32 cellular contexts compared by ENCODE assay signal in the genomic region with DNA sequence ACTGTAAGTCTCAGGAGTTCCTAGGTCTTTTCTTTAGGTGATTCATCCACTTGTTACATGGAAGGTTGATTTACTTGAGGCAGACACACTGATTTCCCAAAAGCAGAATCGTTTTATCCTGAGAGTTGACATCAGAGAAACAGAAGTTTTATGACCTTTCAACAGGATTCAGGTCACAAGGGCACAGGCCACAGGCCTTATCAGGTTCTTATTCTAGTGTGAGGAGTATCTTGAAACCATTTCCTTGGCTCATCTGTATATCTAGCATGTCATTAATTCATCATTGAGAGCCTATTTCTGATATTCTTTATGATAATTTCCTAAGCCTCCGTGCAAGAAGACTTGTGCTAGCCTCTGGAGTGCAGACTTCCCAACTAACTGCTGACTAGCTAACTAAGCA. TPM values are rescaled to one million over a fixed set of nuclear protein-coding genes. Genes with fewer than 3 reads are reported as not detected.
"Had no signal": no experiment of that assay in that cellular context is flagged by ENCODE, and none has a peak within 500 bp of the region (broad histone marks: within the 10 kb centered on the region; RNA-seq: fewer than 3 reads in every experiment).

No MANE protein-coding gene starts in this region.

- ATAC-seq: activated naive CD4-positive, alpha-beta T cell treated with anti-CD3 and anti-CD28 coated beads, Interleukin-2, amount 50 U/mL, for 72 hours; activated T-cell treated with anti-CD3 and anti-CD28 coated beads, Interleukin-2, amount 50 U/mL, for 72 hours; foreskin keratinocyte; gastrocnemius medialis; heart left ventricle; WTC11 had no signal

- H3K27ac ChIP-seq: ascending aorta, brain microvascular endothelial cell, coronary artery, dorsolateral prefrontal cortex, esophagus muscularis mucosa, foreskin keratinocyte, gastrocnemius medialis, heart left ventricle, VCaP had no signal

- H3K4me1 ChIP-seq: gastrocnemius medialis had no signal

- FAIRE-seq: bronchial epithelial cell had no signal

- DNase-seq: activated CD4-positive, alpha-beta memory T cell treated with anti-CD3 and anti-CD28 coated beads, Interleukin-2, amount 10 ng/mL, durations not matched to agents 7 days and 5 days; activated CD4-positive, alpha-beta T cell treated with anti-CD3 and anti-CD28 coated beads for 1 hour; activated CD4-positive, alpha-beta T cell treated with anti-CD3 and anti-CD28 coated beads for 4 hours; activated CD4-positive, alpha-beta T cell treated with anti-CD3 and anti-CD28 coated beads, Interleukin-2, amount 10 ng/mL, durations not matched to agents 7 days and 5 days; activated CD4-positive, alpha-beta T cell treated with anti-CD3 and anti-CD28 coated beads, Interleukin-2, amount 50 U/mL, for 4 hours; activated CD8-positive, alpha-beta memory T cell treated with anti-CD3 and anti-CD28 coated beads, Interleukin-2, amount 50 U/mL, for 48 hours; activated gamma-delta T cell; activated naive CD4-positive, alpha-beta T cell; activated naive CD4-positive, alpha-beta T cell treated with anti-CD3 and anti-CD28 coated beads, Interleukin-2, amount 10 ng/mL, durations not matched to agents 7 days and 5 days; activated naive CD8-positive, alpha-beta T cell treated with anti-CD3 and anti-CD28 coated beads, Interleukin-2, amount 10 ng/mL, durations not matched to agents 7 days and 5 days; activated T-cell treated with anti-CD3 and anti-CD28 coated beads for 4 hours; activated T-cell treated with anti-CD3 and anti-CD28 coated beads, Interleukin-2, amount 50 U/mL, for 24 hours; activated T-cell treated with anti-CD3 and anti-CD28 coated beads, Interleukin-2, amount 50 U/mL, for 72 hours; brain microvascular endothelial cell; dorsolateral prefrontal cortex; effector memory CD4-positive, alpha-beta T cell; endodermal cell; erythroblast; foreskin keratinocyte; gastrocnemius medialis; glutamatergic neuron; heart left ventricle; T-helper 2 cell had no signal

- H3K27me3 ChIP-seq: ascending aorta, brain microvascular endothelial cell, dorsolateral prefrontal cortex, esophagus muscularis mucosa, gastrocnemius medialis, heart left ventricle had no signal

- H3K36me3 ChIP-seq: ascending aorta, brain microvascular endothelial cell, esophagus muscularis mucosa, gastrocnemius medialis, heart left ventricle had no signal

- H3K4me3 ChIP-seq: ascending aorta, coronary artery, dorsolateral prefrontal cortex, esophagus muscularis mucosa, gastrocnemius medialis, heart left ventricle had no signal

- H3K9me3 ChIP-seq: ascending aorta, esophagus muscularis mucosa, gastrocnemius medialis, heart left ventricle had no signal

RNA-seq across cellular contexts. Expression of gene RFPL4B, which starts 45.0 kb away (rescaled TPM):
- total RNA-seq: activated CD4-positive, alpha-beta memory T cell treated with anti-CD3 and anti-CD28 coated beads, Interleukin-2, amount 10 ng/mL, durations not matched to agents 7 days and 5 days; activated CD4-positive, alpha-beta T cell treated with anti-CD3 and anti-CD28 coated beads, Interleukin-2, amount 10 ng/mL, durations not matched to agents 7 days and 5 days; activated naive CD4-positive, alpha-beta T cell treated with anti-CD3 and anti-CD28 coated beads, Interleukin-2, amount 50 U/mL, for 72 hours; activated naive CD8-positive, alpha-beta T cell treated with anti-CD3 and anti-CD28 coated beads, Interleukin-2, amount 10 ng/mL, durations not matched to agents 7 days and 5 days; activated T-cell treated with anti-CD3 and anti-CD28 coated beads, Interleukin-2, amount 50 U/mL, for 72 hours; ascending aorta; bronchial epithelial cell; cerebellum; endodermal cell; esophagus muscularis mucosa; foreskin keratinocyte; gastrocnemius medialis; T-helper 1 cell treated with Interleukin-12 subunit alpha and Interleukin-12 subunit beta and Interleukin-4 antibody, amounts not matched to agents 30 ng/mL and 1 ng/mL, for 36 hours; WTC11 had no signal
- polyA plus RNA-seq: foreskin keratinocyte, heart left ventricle had no signal

RNA-seq across cellular contexts. Expression of gene LAMA4, which starts 47.8 kb away (rescaled TPM):
- total RNA-seq: activated CD4-positive, alpha-beta memory T cell treated with anti-CD3 and anti-CD28 coated beads, Interleukin-2, amount 10 ng/mL, durations not matched to agents 7 days and 5 days; activated CD4-positive, alpha-beta T cell treated with anti-CD3 and anti-CD28 coated beads, Interleukin-2, amount 10 ng/mL, durations not matched to agents 7 days and 5 days; activated naive CD4-positive, alpha-beta T cell treated with anti-CD3 and anti-CD28 coated beads, Interleukin-2, amount 50 U/mL, for 72 hours; activated naive CD8-positive, alpha-beta T cell treated with anti-CD3 and anti-CD28 coated beads, Interleukin-2, amount 10 ng/mL, durations not matched to agents 7 days and 5 days; foreskin keratinocyte; T-helper 1 cell treated with Interleukin-12 subunit alpha and Interleukin-12 subunit beta and Interleukin-4 antibody, amounts not matched to agents 30 ng/mL and 1 ng/mL, for 36 hours had no signal
